In the genomic region with DNA sequence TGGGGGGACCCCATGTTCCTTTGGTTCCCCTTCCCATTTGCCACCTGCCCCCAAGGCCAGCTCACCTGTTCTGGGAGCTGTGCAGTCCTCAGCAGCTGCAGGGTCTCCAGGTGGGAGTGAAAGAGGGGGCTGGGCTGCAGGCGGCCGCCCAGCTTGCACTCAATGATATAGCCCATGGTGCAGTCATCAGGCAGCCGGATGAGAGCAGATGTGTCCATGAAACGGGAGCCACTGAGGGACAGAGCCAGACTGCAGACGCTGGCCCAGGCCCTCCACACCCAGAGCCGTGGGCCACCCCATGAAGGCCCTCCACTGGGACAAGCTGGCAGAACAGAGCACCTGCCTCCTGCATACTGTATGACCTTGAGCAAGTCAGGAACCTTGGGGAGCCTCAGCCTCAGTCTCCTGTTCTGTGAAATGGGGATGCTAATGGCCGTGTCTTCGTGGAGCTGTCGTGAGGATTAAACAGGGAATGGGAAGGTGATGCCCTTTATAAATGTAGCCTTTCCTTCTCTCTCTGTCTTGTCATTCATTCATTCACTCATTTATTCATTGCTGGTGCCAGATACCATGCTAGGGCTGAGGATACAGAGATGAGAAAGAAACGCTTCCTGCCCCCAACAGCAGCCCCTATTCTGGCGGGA, we compare ENCODE assay signal across 1 cellular context.
TF ChIP-seq lines count a peak whose summit lies in the region.

No MANE protein-coding gene starts in this region.

TF ChIP-seq in GM12878, 131 proteins besides CTCF, POLR2A, EP300 and RAD21:
- TF ChIP-seq PAX8 (IDR thresholded peaks at IDR 0.05) (no peak), ETV6 (conservative IDR thresholded peaks at IDR 0.05 in 1 of 2, IDR thresholded peaks at IDR 0.05 in 1 of 2; ENCODE audit: borderline replicate concordance in 1 of 2, low read depth in 1 of 2) (no peak), WRNIP1 (IDR thresholded peaks at IDR 0.05; ENCODE audit: borderline replicate concordance, low read depth, low read length) (no peak), POU2F2 (IDR thresholded peaks at IDR 0.05; ENCODE audit: borderline replicate concordance, low read depth, low read length) (no peak), FOS (IDR thresholded peaks at IDR 0.05; ENCODE audit: borderline replicate concordance, extremely low read depth, insufficient read length) (no peak), CHD2 (IDR thresholded peaks at IDR 0.05; ENCODE audit: borderline replicate concordance, low read depth, low read length) (no peak), EZH2 (IDR thresholded peaks at IDR 0.05; ENCODE audit: borderline replicate concordance, control insufficient read depth, low read depth, low read length) (no peak), MXI1 (IDR thresholded peaks at IDR 0.05; ENCODE audit: low read depth, low read length) (no peak), GABPA (IDR thresholded peaks at IDR 0.05; ENCODE audit: low read depth) (no peak), HCFC1 (IDR thresholded peaks at IDR 0.05; ENCODE audit: low read length) (no peak), ESRRA (IDR thresholded peaks at IDR 0.05; ENCODE audit: low read length) (no peak), MTA2 (IDR thresholded peaks at IDR 0.05; ENCODE audit: low read depth) (no peak), CEBPB (IDR thresholded peaks at IDR 0.05; ENCODE audit: borderline replicate concordance in 1 of 2, low read depth in 2 of 2, low read length in 2 of 2) (no peak), TCF12 (IDR thresholded peaks at IDR 0.05; ENCODE audit: low read depth, low read length) (no peak), SUZ12 (IDR thresholded peaks at IDR 0.05; ENCODE audit: unreplicated experiment) (no peak)
- TF ChIP-seq, protein P1, sequence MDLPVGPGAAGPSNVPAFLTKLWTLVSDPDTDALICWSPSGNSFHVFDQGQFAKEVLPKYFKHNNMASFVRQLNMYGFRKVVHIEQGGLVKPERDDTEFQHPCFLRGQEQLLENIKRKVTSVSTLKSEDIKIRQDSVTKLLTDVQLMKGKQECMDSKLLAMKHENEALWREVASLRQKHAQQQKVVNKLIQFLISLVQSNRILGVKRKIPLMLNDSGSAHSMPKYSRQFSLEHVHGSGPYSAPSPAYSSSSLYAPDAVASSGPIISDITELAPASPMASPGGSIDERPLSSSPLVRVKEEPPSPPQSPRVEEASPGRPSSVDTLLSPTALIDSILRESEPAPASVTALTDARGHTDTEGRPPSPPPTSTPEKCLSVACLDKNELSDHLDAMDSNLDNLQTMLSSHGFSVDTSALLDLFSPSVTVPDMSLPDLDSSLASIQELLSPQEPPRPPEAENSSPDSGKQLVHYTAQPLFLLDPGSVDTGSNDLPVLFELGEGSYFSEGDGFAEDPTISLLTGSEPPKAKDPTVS (IDR thresholded peaks at IDR 0.05; ENCODE audit: low read depth, low read length) = no peak
- TF ChIP-seq, protein P2, sequence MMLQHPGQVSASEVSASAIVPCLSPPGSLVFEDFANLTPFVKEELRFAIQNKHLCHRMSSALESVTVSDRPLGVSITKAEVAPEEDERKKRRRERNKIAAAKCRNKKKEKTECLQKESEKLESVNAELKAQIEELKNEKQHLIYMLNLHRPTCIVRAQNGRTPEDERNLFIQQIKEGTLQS (IDR thresholded peaks at IDR 0.05; ENCODE audit: borderline replicate concordance, extremely low read depth, low read depth, low read length) = no peak
- TF ChIP-seq, protein P3, sequence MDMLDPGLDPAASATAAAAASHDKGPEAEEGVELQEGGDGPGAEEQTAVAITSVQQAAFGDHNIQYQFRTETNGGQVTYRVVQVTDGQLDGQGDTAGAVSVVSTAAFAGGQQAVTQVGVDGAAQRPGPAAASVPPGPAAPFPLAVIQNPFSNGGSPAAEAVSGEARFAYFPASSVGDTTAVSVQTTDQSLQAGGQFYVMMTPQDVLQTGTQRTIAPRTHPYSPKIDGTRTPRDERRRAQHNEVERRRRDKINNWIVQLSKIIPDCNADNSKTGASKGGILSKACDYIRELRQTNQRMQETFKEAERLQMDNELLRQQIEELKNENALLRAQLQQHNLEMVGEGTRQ (IDR thresholded peaks at IDR 0.05; ENCODE audit: borderline replicate concordance, low read depth, low read length) = no peak
